In genomic region chr17:60641810-60642220, GRCh38 we compare ENCODE assay signal across 8 cellular contexts. TPM values are rescaled to one million over a fixed set of nuclear protein-coding genes. Genes with fewer than 3 reads are reported as not detected.
DNase-seq lines count a peak whose midpoint lies in the region; ATAC-seq and TF ChIP-seq lines count a peak whose summit lies in the region.

No MANE protein-coding gene starts in this region.

- in situ Hi-C loops in GM13977 (cut with MboI; ENCODE audit: low pct_unique_long_range_greater_than_20kb, low sequenced_read_pairs, unreplicated experiment) = loop anchor here (25.0 kb wide), 1 partner anchor 505 kb away; the partner anchor contains the start of gene CA4

- peak; percentile 29 for DNase-seq in AG09319 (ENCODE audit: extremely low read depth, low read depth)
- DNase-seq in GM13977 (ENCODE audit: low spot score) = peak; percentile 42
- DNase-seq in NCI-H2029 treated with DMSO at 0.1 percent for 48 hours (lab: John Stamatoyannopoulos, UW) = peak; percentile 43
- peak; percentile 3 for DNase-seq in T-helper 22 cell (ENCODE audit: low read depth)
- DNase-seq in cerebellum (ENCODE audit: low spot score) = peak; percentile 81
- peak; percentile 88 for DNase-seq in left kidney (ENCODE audit: low read depth, low spot score)
- peak; percentile 60 for DNase-seq in stimulated activated CD8-positive, alpha-beta memory T cell treated with anti-CD3 and anti-CD28 coated beads, Interleukin-4, amount 100 ng/mL, for 48 hours

- no peak for ATAC-seq in HG03521 (IDR thresholded peaks at IDR 0.05; ENCODE audit: unreplicated experiment)

- peak; percentile 39 for TF ChIP-seq CTCF in AG09319 (IDR thresholded peaks at IDR 0.05; ENCODE audit: low read depth, low read length)
- peak; percentile 55 for TF ChIP-seq CTCF in GM13977 (IDR thresholded peaks at IDR 0.05; ENCODE audit: extremely low read depth, insufficient read depth, missing control alignments)

RNA-seq across cellular contexts. Expression of gene BCAS3, which starts 35.8 kb away (rescaled TPM):
- 51.2 TPM for total RNA-seq in cerebellum

RNA-seq across cellular contexts. Expression of gene PPM1D, which starts 41.8 kb away (rescaled TPM):
- total RNA-seq in cerebellum = 19.3 TPM

Comparison
In these comparisons a context has a peak if more than half of its experiments do, and no peak if none do; other contexts are left out.
1. DNase-seq: peak in every context shown above with its lines; median percentile 88 in left kidney; 81 in cerebellum; 60 in stimulated activated CD8-positive, alpha-beta memory T cell treated with anti-CD3 and anti-CD28 coated beads, Interleukin-4, amount 100 ng/mL, for 48 hours; 43 in NCI-H2029 treated with DMSO at 0.1 percent for 48 hours; 42 in GM13977; 29 in AG09319; 3 in T-helper 22 cell.